Comparison of ENCODE assay signal across 8 cellular contexts in the genomic region with DNA sequence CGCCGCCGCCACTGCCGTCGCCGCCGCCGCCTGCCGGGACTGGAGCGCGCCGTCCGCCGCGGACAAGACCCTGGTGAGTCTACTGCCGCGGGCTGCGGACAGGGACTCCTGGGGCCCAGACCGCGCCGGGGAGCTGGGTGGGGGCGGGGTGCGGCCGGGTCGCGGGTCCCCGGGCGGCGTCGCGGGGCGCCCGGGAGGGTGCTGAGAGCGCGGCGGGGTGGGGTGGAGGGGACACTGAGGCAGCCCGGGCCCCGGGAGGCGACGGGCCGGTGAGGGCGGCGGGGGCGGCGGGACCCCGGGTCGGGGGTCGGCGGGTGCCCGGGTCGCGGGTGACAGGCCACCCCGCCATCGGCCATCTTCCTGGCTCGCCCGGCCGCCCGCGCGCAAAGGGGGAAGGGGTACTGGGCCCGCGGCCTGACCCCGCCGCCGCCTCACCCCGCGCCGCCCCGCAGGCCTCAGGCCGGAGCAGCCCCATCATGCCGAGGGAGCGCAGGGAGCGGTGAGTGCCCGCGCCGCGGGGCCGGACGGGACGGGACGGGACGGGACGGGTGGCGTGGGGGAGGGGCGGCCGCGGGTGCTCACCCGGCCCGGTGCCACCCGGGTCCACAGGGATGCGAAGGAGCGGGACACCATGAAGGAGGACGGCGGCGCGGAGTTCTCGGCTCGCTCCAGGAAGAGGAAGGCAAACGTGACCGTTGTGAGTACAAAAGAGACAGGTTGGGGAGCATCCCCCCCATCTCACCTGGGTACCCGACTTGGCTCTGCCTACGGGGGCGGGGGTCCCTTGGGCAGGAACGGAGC.
DNase-seq lines count a peak whose midpoint lies in the region; ATAC-seq and TF ChIP-seq lines count a peak whose summit lies in the region.

No MANE protein-coding gene starts in this region.

- H3K27ac Mint-ChIP-seq in activated naive CD4-positive, alpha-beta T cell treated with anti-CD3 and anti-CD28 coated beads, Interleukin-2, amount 50 U/mL, for 24 hours, result peak overlapping the region; percentile 88

- ATAC-seq in stimulated activated naive CD8-positive, alpha-beta T cell treated with anti-CD3 and anti-CD28 coated beads, Interleukin-15, Interleukin-2, amounts not matched to agents 100 U/mL and 50 U/mL, for 24 hours, result peak; percentile 9

- H3K36me3 ChIP-seq in iPS-15b (ENCODE audit: control insufficient read depth, insufficient read depth, low read length), result no peaks in the 10 kb centered on the region

- TF ChIP-seq CTCF in AG09309 (IDR thresholded peaks at IDR 0.05; ENCODE audit: control insufficient read depth, insufficient read depth, low read depth, low read length, missing control alignments), result no peak
- no peak for TF ChIP-seq CTCF in HL-60 (IDR thresholded peaks at IDR 0.05; ENCODE audit: insufficient read depth, low read length)

- H3K4me1 Mint-ChIP-seq in activated naive CD4-positive, alpha-beta T cell treated with anti-CD3 and anti-CD28 coated beads, Interleukin-2, amount 50 U/mL, for 24 hours, result peaks cover 12% of the 10 kb centered on the region

- peak overlapping the region; percentile 38 for H3K4me3 ChIP-seq in AG09309 (ENCODE audit: control insufficient read depth, low read depth, low read length)
- peak overlapping the region; percentile 53 for H3K4me3 ChIP-seq in HL-60 (replicated peaks; ENCODE audit: insufficient read depth, low read length)
- peak overlapping the region; percentile 53 for H3K4me3 ChIP-seq in iPS-15b (ENCODE audit: low read depth, low read length)

- no peak for DNase-seq in AG09309 (ENCODE audit: low read depth)
- peak; percentile 27 for DNase-seq in GM19238 (ENCODE audit: insufficient read length, low spot score)
- DNase-seq in HL-60 (ENCODE audit: low read depth in 1 of 2, low spot score in 1 of 2), result no peak
- DNase-seq in stimulated activated naive CD8-positive, alpha-beta T cell treated with anti-CD3 and anti-CD28 coated beads, Interleukin-15, Interleukin-2, amounts not matched to agents 100 U/mL and 50 U/mL, for 24 hours, result peak; percentile 32
- DNase-seq in NCI-H2171 (lab: John Stamatoyannopoulos, UW), result no peak
- no peak for DNase-seq in NCI-H446 treated with DMSO at 0.1 percent for 48 hours (lab: John Stamatoyannopoulos, UW)

- no peaks in the 10 kb centered on the region for H3K27me3 ChIP-seq in HL-60 (ENCODE audit: insufficient read depth, poor library complexity, severe bottlenecking)
- peaks cover 2% of the 10 kb centered on the region for H3K27me3 ChIP-seq in iPS-15b (ENCODE audit: control insufficient read depth, insufficient read depth, low read length)

- H3K9me3 Mint-ChIP-seq in activated naive CD4-positive, alpha-beta T cell treated with anti-CD3 and anti-CD28 coated beads, Interleukin-2, amount 50 U/mL, for 24 hours, result no peaks in the 10 kb centered on the region

- no peaks in the 10 kb centered on the region for H3K27me3 Mint-ChIP-seq in activated naive CD4-positive, alpha-beta T cell treated with anti-CD3 and anti-CD28 coated beads, Interleukin-2, amount 50 U/mL, for 24 hours

- peak overlapping the region; percentile 54 for H3K9ac ChIP-seq in iPS-15b (ENCODE audit: low read depth, low read length)

- H3K4me3 Mint-ChIP-seq in activated naive CD4-positive, alpha-beta T cell treated with anti-CD3 and anti-CD28 coated beads, Interleukin-2, amount 50 U/mL, for 24 hours, result peak overlapping the region; percentile 91

- H3K9me3 ChIP-seq in iPS-15b (ENCODE audit: control insufficient read depth, insufficient read depth, low read length), result no peaks in the 10 kb centered on the region

- H3K4me1 ChIP-seq in iPS-15b (ENCODE audit: control insufficient read depth, insufficient read depth, low read length), result no peaks in the 10 kb centered on the region

- no peaks in the 10 kb centered on the region for H3K36me3 Mint-ChIP-seq in activated naive CD4-positive, alpha-beta T cell treated with anti-CD3 and anti-CD28 coated beads, Interleukin-2, amount 50 U/mL, for 24 hours

- peak overlapping the region; percentile 31; the same call in 1 of the 2 replicates for H3K27ac ChIP-seq in HL-60 (replicated peaks)

Comparison
In these comparisons a context has a peak if more than half of its experiments do, and no peak if none do; other contexts are left out.
1. DNase-seq: peak in GM19238 (single experiment) and stimulated activated naive CD8-positive, alpha-beta T cell treated with anti-CD3 and anti-CD28 coated beads, Interleukin-15, Interleukin-2, amounts not matched to agents 100 U/mL and 50 U/mL, for 24 hours (single experiment); none in AG09309 (single experiment), HL-60 (0 of 2), NCI-H2171 (single experiment) and NCI-H446 treated with DMSO at 0.1 percent for 48 hours (single experiment).
2. Peak in every context shown above with its lines, with median percentiles within 50 percentile points of each other: H3K4me3 ChIP-seq.